ENCODE assay signal across 9 cellular contexts in the genomic region with DNA sequence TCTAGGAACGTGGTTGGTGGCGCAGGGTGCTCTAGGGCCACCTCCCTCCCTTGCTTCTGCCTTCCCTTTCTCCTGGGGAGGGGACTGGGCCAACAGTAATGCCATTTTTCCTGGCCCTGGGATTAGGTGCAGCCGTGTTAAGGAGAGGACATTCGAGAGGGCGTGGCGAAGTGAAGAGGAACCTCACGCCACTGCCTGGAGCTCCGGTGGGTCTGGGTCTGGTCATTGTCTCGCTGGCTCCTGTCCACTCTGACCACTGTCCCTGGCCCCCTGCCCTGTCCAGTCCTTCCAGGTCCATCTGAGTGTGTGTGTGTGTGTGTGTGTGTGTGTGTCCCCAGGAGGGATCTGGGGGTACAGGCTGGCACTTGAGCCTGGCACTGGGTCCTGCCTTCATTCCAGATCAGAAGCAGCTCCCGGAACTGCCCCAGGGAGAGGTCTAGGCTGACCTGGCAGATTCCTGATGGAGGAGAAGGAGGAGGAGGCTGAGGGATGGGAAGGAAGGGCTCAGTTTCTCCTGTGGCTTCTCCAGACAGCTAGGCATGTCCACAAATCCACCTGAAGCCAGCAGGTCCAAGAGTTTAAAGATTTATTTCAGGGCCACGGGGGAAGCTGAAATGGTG. TPM values are rescaled to one million over a fixed set of nuclear protein-coding genes. Genes with fewer than 3 reads are reported as not detected.
DNase-seq lines count a peak whose midpoint lies in the region; ATAC-seq and TF ChIP-seq lines count a peak whose summit lies in the region.
"Had no signal": no experiment of that assay in that cellular context is flagged by ENCODE, and none has a peak within 500 bp of the region (broad histone marks: within the 10 kb centered on the region; RNA-seq: fewer than 3 reads in every experiment).

Gene NDST1, plus strand, starts transcription at position 111 of the 620 bp plus-strand sequence. CDS start 13,124 bp downstream, outside the sequence.

- DNase-seq in Panc1 (ENCODE audit: low read depth, low spot score) (no peak), esophagus squamous epithelium (lab: John Stamatoyannopoulos, UW) (no peak), mucosa of gallbladder (ENCODE audit: low spot score) (no peak), thyroid gland (peak; percentile 42 to 46), NCI-H1436 treated with DMSO at 0.1 percent for 48 hours (lab: John Stamatoyannopoulos, UW) (no peak)
- no peak for DNase-seq in activated CD4-positive, alpha-beta T cell treated with anti-CD3 and anti-CD28 coated beads, Interleukin-2, amount 50 U/mL, for 1 hour
- DNase-seq: activated T-cell treated with anti-CD3 and anti-CD28 coated beads for 4 hours had no signal

- H3K36me3 ChIP-seq in Panc1 (ENCODE audit: control insufficient read depth, insufficient read depth, low read length): no peaks in the 10 kb centered on the region
- H3K36me3 ChIP-seq in esophagus squamous epithelium: peaks cover 0 to 7% (median 0%) of the 10 kb centered on the region in 3 donors
- no peaks in the 10 kb centered on the region for H3K36me3 ChIP-seq in thyroid gland

- POLR2A ChIA-PET in Panc1 (lab: Charles Lee): interaction anchor here (0.7 kb wide), 1 partner anchor 246 kb away, joined by 6 read pairs; no protein-coding TSS in a partner anchor

- 35 to 43% methylated on average over 2 to 6 of the region's 11 CpGs for WGBS in esophagus squamous epithelium, 2 donors
- WGBS in thyroid gland, 2 donors: 23 to 46% methylated on average over 9 to 11 of the region's 11 CpGs

- TF ChIP-seq CTCF in Panc1 (IDR thresholded peaks at IDR 0.05) (no peak), esophagus squamous epithelium (IDR thresholded peaks at IDR 0.05) (no peak), thyroid gland (IDR thresholded peaks at IDR 0.05) (no peak)

- TF ChIP-seq POLR2A in esophagus squamous epithelium (IDR thresholded peaks at IDR 0.05): no peak
- peak in 1 of 2 donors; percentile 14 for TF ChIP-seq POLR2A in thyroid gland (IDR thresholded peaks at IDR 0.05)

- no peaks in the 10 kb centered on the region for H3K9me3 ChIP-seq in Panc1 (ENCODE audit: control insufficient read depth, insufficient read depth, low read depth, low read length)
- no peaks in the 10 kb centered on the region for H3K9me3 ChIP-seq in esophagus squamous epithelium
- H3K9me3 ChIP-seq in thyroid gland: no peaks in the 10 kb centered on the region

- ATAC-seq in Panc1 (no peak), HG03139 (IDR thresholded peaks at IDR 0.05; ENCODE audit: unreplicated experiment) (no peak), GM19324 (IDR thresholded peaks at IDR 0.05; ENCODE audit: low FRiP score, unreplicated experiment) (no peak)

- H3K27ac ChIP-seq in Panc1 (ENCODE audit: low read length) (peak within 1 kb of the TSS; percentile 45), esophagus squamous epithelium (peak within 1 kb of the TSS; percentile 87 to 98 (median 92)), thyroid gland (peak within 1 kb of the TSS; percentile 95 to 98 (median 96))

- no TSS peak for BruUV-seq in Panc1 (replicated peaks; lab: Mats Ljungman, UMichigan)

- intact Hi-C loops in Panc1 (cut with micrococcal nuclease; ENCODE audit: unreplicated experiment): no loop called here
- intact Hi-C loops in esophagus squamous epithelium (cut with DNase I): no loop called here
- intact Hi-C loops in thyroid gland (cut with DNase I): no loop called here

- H3K27me3 ChIP-seq in Panc1 (ENCODE audit: control insufficient read depth, insufficient read depth, low read length) (no peaks in the 10 kb centered on the region), esophagus squamous epithelium (no peaks in the 10 kb centered on the region), thyroid gland (no peaks in the 10 kb centered on the region)

- CTCF ChIA-PET in Panc1 (lab: Charles Lee): interaction anchor here (1.0 kb wide), 1 partner anchor 49 kb away, joined by 6 read pairs; no protein-coding TSS in a partner anchor

- H3K4me3 ChIP-seq in Panc1 (ENCODE audit: low read depth in 2 of 2, low read length in 2 of 2): no peak within 1 kb of the TSS
- H3K4me3 ChIP-seq in esophagus squamous epithelium: peak within 1 kb of the TSS in 3 of 4 donors; percentile 11 to 22 (median 19)
- H3K4me3 ChIP-seq in thyroid gland (replicated peaks in 1 of 3): no peak within 1 kb of the TSS

- in situ Hi-C loops in Panc1 (cut with HindIII; ENCODE audit: low pct_unique_long_range_greater_than_20kb, low sequenced_read_pairs): no loop called here

- H3K4me1 ChIP-seq in Panc1 (ENCODE audit: control insufficient read depth, insufficient read depth, low read length) (peaks cover 84% of the 10 kb centered on the region), esophagus squamous epithelium (peaks cover 86 to 100% (median 100%) of the 10 kb centered on the region in 3 donors), thyroid gland (peaks cover 94 to 100% of the 10 kb centered on the region in 2 donors)

RNA-seq across cellular contexts. Expression of gene NDST1, which starts in this region (rescaled TPM):
- total RNA-seq in Panc1 (2021; ENCODE audit: unreplicated experiment): 142 TPM
- 80.5 TPM for polyA plus RNA-seq in Panc1 (2012; ENCODE audit: insufficient read length)
- 100 to 1,000 TPM in 3 of 4 donors, 10 to 100 TPM in 1; 76.5 to 205 (median 118) TPM for total RNA-seq in esophagus squamous epithelium
- 80.7 TPM for total RNA-seq in mucosa of gallbladder
- 100 to 1,000 TPM in 2 of 4 donors, 10 to 100 TPM in 2; 84.9 to 171 (median 113) TPM for total RNA-seq in thyroid gland

Comparison
In these comparisons a context has a peak if more than half of its experiments do, and no peak if none do; other contexts are left out.
1. DNase-seq: peak in thyroid gland (2 of 2); none in Panc1 (single experiment), esophagus squamous epithelium (single experiment), mucosa of gallbladder (single experiment), NCI-H1436 treated with DMSO at 0.1 percent for 48 hours (single experiment) and activated CD4-positive, alpha-beta T cell treated with anti-CD3 and anti-CD28 coated beads, Interleukin-2, amount 50 U/mL, for 1 hour (single experiment).
2. H3K27ac ChIP-seq: peak in every context shown above with its lines; median percentile 96 in thyroid gland; 92 in esophagus squamous epithelium; 45 in Panc1.
3. H3K4me3 ChIP-seq: peak in esophagus squamous epithelium (3 of 4); none in Panc1 (0 of 2) and thyroid gland (0 of 3).